25 cellular contexts compared by ENCODE assay signal in genomic region chr15:85157344-85157743, GRCh38.
A peak's percentile ranks its signal among the peaks of the same experiment; 100 is the strongest.
DNase-seq lines count a peak whose midpoint lies in the region; ATAC-seq, FAIRE-seq and TF ChIP-seq lines count a peak whose summit lies in the region.
"Had no signal": no experiment of that assay in that cellular context is flagged by ENCODE, and none has a peak within 500 bp of the region (broad histone marks: within the 10 kb centered on the region; RNA-seq: fewer than 3 reads in every experiment).

No MANE protein-coding gene starts in this region.

- H3K14ac ChIP-seq in trophoblast cell (ENCODE audit: low read length) = no peak overlapping the region

- H3K18ac ChIP-seq in trophoblast cell (ENCODE audit: low read length) = no peak overlapping the region

- H3K4me3 ChIP-seq in HepG2 (replicated peaks in 1 of 3; ENCODE audit: insufficient read depth in 1 of 3, low read depth in 2 of 3, low read length in 3 of 3) (no peak overlapping the region), right lobe of liver (no peak overlapping the region), esophagus muscularis mucosa (no peak overlapping the region), trophoblast cell (ENCODE audit: low read depth, low read length) (no peak overlapping the region)
- H3K4me3 ChIP-seq: A549, BLaER1 had no signal

- H2BK12ac ChIP-seq in trophoblast cell (ENCODE audit: low read length) = no peak overlapping the region

- H3K36me3 ChIP-seq in HepG2 (replicated peaks in 1 of 2; ENCODE audit: control insufficient read depth in 1 of 2, insufficient read depth in 2 of 2, low read length in 2 of 2) (no peaks in the 10 kb centered on the region), right lobe of liver (no peaks in the 10 kb centered on the region), esophagus muscularis mucosa (no peaks in the 10 kb centered on the region), trophoblast cell (ENCODE audit: control insufficient read depth in 1 of 2, insufficient read depth in 2 of 2, low read length in 2 of 2) (no peaks in the 10 kb centered on the region)
- H3K36me3 ChIP-seq: BE2C, BLaER1 had no signal

- H4K12ac ChIP-seq in trophoblast cell (ENCODE audit: low read depth, low read length) = no peak overlapping the region

- H3K4me1 ChIP-seq in HepG2 (ENCODE audit: insufficient read depth, low read length) (no peaks in the 10 kb centered on the region), right lobe of liver (no peaks in the 10 kb centered on the region), esophagus muscularis mucosa (no peaks in the 10 kb centered on the region), trophoblast cell (ENCODE audit: control insufficient read depth in 1 of 2, insufficient read depth in 2 of 2, low read length in 2 of 2) (peaks cover 4 to 7% of the 10 kb centered on the region in 2 experiments)
- H3K4me1 ChIP-seq: A549, BE2C, BLaER1 had no signal

- H2AFZ ChIP-seq in HepG2 (ENCODE audit: low read length) (no peak overlapping the region), trophoblast cell (ENCODE audit: insufficient read depth, low read length, poor library complexity) (no peak overlapping the region)

- no peak overlapping the region for H3K4ac ChIP-seq in trophoblast cell (ENCODE audit: low read depth, low read length)

- FAIRE-seq in HepG2 (lab: Jason Lieb, UNC) = no peak
- FAIRE-seq: A549, G401.6, GM12891, GM19239 had no signal

- TF ChIP-seq EP300 in HepG2 (IDR thresholded peaks at IDR 0.05; ENCODE audit: low read depth in 2 of 2, low read length in 2 of 2) = no peak
- no peak for TF ChIP-seq EP300 in HepG2 (CRISPR knock-in tag; IDR thresholded peaks at IDR 0.05; ENCODE audit: borderline replicate concordance)
- TF ChIP-seq EP300 in esophagus muscularis mucosa (IDR thresholded peaks at IDR 0.05) = no peak

- H3K9ac ChIP-seq in HepG2 (ENCODE audit: insufficient read depth, low read depth, low read length) = no peak overlapping the region
- H3K9ac ChIP-seq in trophoblast cell (ENCODE audit: low read length) = no peak overlapping the region
- H3K9ac ChIP-seq: BLaER1 had no signal

- H3K27ac ChIP-seq in HepG2 (ENCODE audit: extremely low read length, insufficient read depth, low read length) = no peak overlapping the region
- no peak overlapping the region for H3K27ac ChIP-seq in right lobe of liver
- H3K27ac ChIP-seq in esophagus muscularis mucosa (replicated peaks in 1 of 4) = no peak overlapping the region
- no peak overlapping the region for H3K27ac ChIP-seq in trophoblast cell (ENCODE audit: low read depth, low read length)
- H3K27ac ChIP-seq: 22Rv1, A549, BLaER1 had no signal

- no TSS peak for BruUV-seq in HepG2 (replicated peaks; lab: Mats Ljungman, UMichigan)

- H3K79me2 ChIP-seq in HepG2 (ENCODE audit: insufficient read depth, low read length) (no peaks in the 10 kb centered on the region), trophoblast cell (ENCODE audit: control insufficient read depth, insufficient read depth, low read length, poor library complexity) (no peaks in the 10 kb centered on the region)

- no peak overlapping the region for H4K91ac ChIP-seq in trophoblast cell (ENCODE audit: low read depth, low read length)

- no peak for DNase-seq in HepG2 (ENCODE audit: low spot score)
- no peak for DNase-seq in right lobe of liver
- peak; percentile 21 for DNase-seq in esophagus muscularis mucosa (ENCODE audit: extremely low spot score)
- DNase-seq in trophoblast cell = no peak
- no peak for DNase-seq in AG08396 (ENCODE audit: low spot score)
- DNase-seq in ureter (ENCODE audit: low spot score) = no peak
- DNase-seq: BE2C; C1 segment of cervical spinal cord; CD4-positive, alpha-beta memory T cell; CD4-positive, CD25-positive, alpha-beta regulatory T cell; CD8-positive, alpha-beta memory T cell; COR-L47; DMS 273 treated with DMSO at 0.1 percent for 48 hours; DMS153; DMS53; DMS79; DND-41; EL; GF-D8 had no signal

- intact Hi-C loops in HepG2 (cut with micrococcal nuclease; ENCODE audit: unreplicated experiment) (no loop called here), right lobe of liver (cut with DNase I) (no loop called here), esophagus muscularis mucosa (cut with DNase I) (no loop called here)

- TF ChIP-seq POLR2A in HepG2 (IDR thresholded peaks at IDR 0.05; ENCODE audit: insufficient read depth in 1 of 2, low read depth in 2 of 2, low read length in 2 of 2) (no peak), right lobe of liver (IDR thresholded peaks at IDR 0.05) (no peak), esophagus muscularis mucosa (IDR thresholded peaks at IDR 0.05; ENCODE audit: low read depth) (no peak)

- CTCF ChIA-PET in HepG2 (lab: Yijun Ruan, JAX; ENCODE audit: low intra/inter-chr PET ratio, low total read pairs) = no interaction called here

- H3K9me3 ChIP-seq in HepG2 (ENCODE audit: low read length) (no peaks in the 10 kb centered on the region), right lobe of liver (no peaks in the 10 kb centered on the region), esophagus muscularis mucosa (no peaks in the 10 kb centered on the region), trophoblast cell (ENCODE audit: insufficient read depth, low read depth, low read length) (peaks cover 3% of the 10 kb centered on the region)
- H3K9me3 ChIP-seq: BE2C had no signal

- no peak for TF ChIP-seq RAD21 in HepG2 (CRISPR knock-in tag; IDR thresholded peaks at IDR 0.05)

- no peak overlapping the region for H2AK5ac ChIP-seq in trophoblast cell (ENCODE audit: low read length)

- no peak overlapping the region for H3K4me2 ChIP-seq in HepG2 (ENCODE audit: low read depth, low read length)
- no peak overlapping the region for H3K4me2 ChIP-seq in trophoblast cell (ENCODE audit: low read length)
- H3K4me2 ChIP-seq: A549, BLaER1 had no signal

- H4K8ac ChIP-seq in trophoblast cell (ENCODE audit: low read depth, low read length) = no peak overlapping the region

- H4K20me1 ChIP-seq in HepG2 (ENCODE audit: insufficient read depth, low read length) = no peaks in the 10 kb centered on the region
- H4K20me1 ChIP-seq: BLaER1 had no signal

- POLR2A ChIA-PET in HepG2 (lab: Yijun Ruan, JAX) = no interaction called here

- no peak overlapping the region for H2BK5ac ChIP-seq in trophoblast cell (ENCODE audit: low read depth, low read length, poor library complexity)

- peaks cover 2% of the 10 kb centered on the region for H3K79me1 ChIP-seq in trophoblast cell (ENCODE audit: low read length)

- peak overlapping the region; percentile 20 for H2BK120ac ChIP-seq in trophoblast cell (ENCODE audit: insufficient read depth, low read length, poor library complexity)

- TF ChIP-seq CTCF in HepG2 (CRISPR knock-in tag; IDR thresholded peaks at IDR 0.05) (no peak), right lobe of liver (IDR thresholded peaks at IDR 0.05) (no peak), esophagus muscularis mucosa (IDR thresholded peaks at IDR 0.05) (no peak)

- peaks cover 0 to 8% of the 10 kb centered on the region in 2 experiments; a peak in 2 of 5 replicates for H3K27me3 ChIP-seq in HepG2 (ENCODE audit: control insufficient read depth in 1 of 2, insufficient read depth in 2 of 2, low read length in 2 of 2)
- H3K27me3 ChIP-seq in right lobe of liver = no peaks in the 10 kb centered on the region
- no peaks in the 10 kb centered on the region for H3K27me3 ChIP-seq in esophagus muscularis mucosa
- H3K27me3 ChIP-seq in trophoblast cell (ENCODE audit: insufficient read depth, low read length) = no peaks in the 10 kb centered on the region
- H3K27me3 ChIP-seq: BE2C, BLaER1 had no signal

- H3K23ac ChIP-seq in trophoblast cell (ENCODE audit: low read length) = no peak overlapping the region

- ATAC-seq in HepG2 (no peak), right lobe of liver (no peak)
- ATAC-seq: A549 had no signal

- in situ Hi-C loops in HepG2 (cut with HindIII; ENCODE audit: extremely low pct_ligation_motif_present, low pct_unique_long_range_greater_than_20kb) = loop anchor here (25.0 kb wide), 1 partner anchor 320 kb away; no protein-coding TSS in a partner anchor

TF ChIP-seq in HepG2, 621 proteins besides CTCF, POLR2A, EP300 and RAD21:
- TF ChIP-seq CEBPB (IDR thresholded peaks at IDR 0.05; ENCODE audit: borderline replicate concordance, low read depth, low read length) (0 out of 2 replicates have a peak, but pooled peaks have one; percentile 15), ETS1 (CRISPR knock-in tag; IDR thresholded peaks at IDR 0.05) (no peak)
